ENCODE assay signal across 11 cellular contexts in the genomic region with DNA sequence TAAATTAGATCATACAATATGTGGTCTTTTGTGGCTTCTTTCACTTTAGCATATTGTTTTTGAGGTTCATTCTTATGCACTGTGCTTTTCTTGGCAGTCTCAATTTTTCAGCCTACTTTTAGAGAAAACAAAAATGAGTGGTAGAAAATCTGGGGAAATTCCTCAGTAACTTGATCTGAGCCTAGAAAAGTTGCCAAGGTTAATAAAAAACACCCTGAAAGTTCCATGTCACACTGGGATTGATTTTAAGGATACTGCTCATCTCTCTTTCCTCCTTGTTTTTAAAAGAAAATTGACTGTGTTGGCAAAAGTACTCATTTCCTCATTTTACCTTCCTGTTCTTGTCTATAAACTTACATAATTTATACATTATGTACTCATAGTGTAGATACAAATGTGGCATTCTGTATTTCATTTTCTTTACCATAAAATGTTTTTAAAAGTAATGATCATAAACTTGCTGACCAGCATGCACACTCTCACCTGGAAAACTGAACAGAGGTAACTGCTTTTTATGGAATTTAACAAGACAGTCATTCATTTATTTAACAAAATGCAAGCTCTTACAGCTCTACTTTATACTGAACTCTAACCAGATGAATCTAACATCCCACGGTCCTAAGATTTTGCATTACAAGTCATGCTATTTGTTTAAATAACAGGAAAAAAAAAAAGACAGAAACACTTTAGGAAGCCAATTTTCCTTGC. TPM values are rescaled to one million over a fixed set of nuclear protein-coding genes. Genes with fewer than 3 reads are reported as not detected.
A peak's percentile ranks its signal among the peaks of the same experiment; 100 is the strongest.
DNase-seq lines count a peak whose midpoint lies in the region; ATAC-seq and TF ChIP-seq lines count a peak whose summit lies in the region.
"Had no signal": no experiment of that assay in that cellular context is flagged by ENCODE, and none has a peak within 500 bp of the region (broad histone marks: within the 10 kb centered on the region; RNA-seq: fewer than 3 reads in every experiment).

No MANE protein-coding gene starts in this region.

- H3K27me3 Mint-ChIP-seq in activated T-cell treated with anti-CD3 and anti-CD28 coated beads, Interleukin-2, amount 50 U/mL, for 24 hours: peaks cover 7% of the 10 kb centered on the region
- H3K27me3 Mint-ChIP-seq: naive thymus-derived CD8-positive, alpha-beta T cell had no signal

- intact Hi-C loops in OCI-LY7 (cut with micrococcal nuclease; ENCODE audit: unreplicated experiment): loop anchor here (1.0 kb wide), 1 partner anchor 16 kb away; no protein-coding TSS in a partner anchor

- CTCF ChIA-PET in OCI-LY7 (lab: Charles Lee; ENCODE audit: unreplicated experiment): interaction anchor here (0.8 to 1.2 kb wide), 2 partner anchors 17 to 93 kb away, joined by 3 to 4 read pairs; no protein-coding TSS in a partner anchor

- no peaks in the 10 kb centered on the region for H3K36me3 Mint-ChIP-seq in activated T-cell treated with anti-CD3 and anti-CD28 coated beads, Interleukin-2, amount 50 U/mL, for 24 hours (ENCODE audit: low read depth)
- H3K36me3 Mint-ChIP-seq: naive thymus-derived CD8-positive, alpha-beta T cell had no signal

- ATAC-seq in thoracic aorta (ENCODE audit: insufficient number of reproducible peaks, low FRiP score, low read depth) (no peak), HG02938 (IDR thresholded peaks at IDR 0.05; ENCODE audit: unreplicated experiment) (no peak), gastroesophageal sphincter (no peak)

- H3K9me2 ChIP-seq in OCI-LY7 (ENCODE audit: insufficient read depth, low read length): no peaks in the 10 kb centered on the region

- H3K4me1 Mint-ChIP-seq in activated T-cell treated with anti-CD3 and anti-CD28 coated beads, Interleukin-2, amount 50 U/mL, for 24 hours (ENCODE audit: low read depth): peaks cover 50% of the 10 kb centered on the region

- H3K9ac ChIP-seq in fibroblast of lung (ENCODE audit: insufficient read depth, low read length): no peak overlapping the region

- no peak for TF ChIP-seq EP300 in gastroesophageal sphincter (IDR thresholded peaks at IDR 0.05)

- TF ChIP-seq CTCF in OCI-LY7 (conservative IDR thresholded peaks at IDR 0.05; ENCODE audit: low read length) (no peak; the same call in 1 of the 2 replicates), fibroblast of lung (conservative IDR thresholded peaks at IDR 0.05 in 1 of 2, IDR thresholded peaks at IDR 0.05 in 1 of 2; ENCODE audit: low read depth in 1 of 2, low read length in 2 of 2) (no peak), thoracic aorta (IDR thresholded peaks at IDR 0.05) (no peak), gastroesophageal sphincter (IDR thresholded peaks at IDR 0.05) (no peak)

- H3K4me3 ChIP-seq in OCI-LY7 (ENCODE audit: low read depth, low read length, poor library complexity, severe bottlenecking) (peak overlapping the region; percentile 53), fibroblast of lung (replicated peaks in 1 of 4; ENCODE audit: control extremely low read depth in 1 of 4, insufficient read depth in 1 of 4, low read depth in 3 of 4, low read length in 4 of 4) (no peak overlapping the region), thoracic aorta (peak overlapping the region; percentile 21), gastroesophageal sphincter (no peak overlapping the region)

- H2AFZ ChIP-seq in OCI-LY7 (ENCODE audit: low read length): peak overlapping the region; percentile 94
- no peak overlapping the region for H2AFZ ChIP-seq in fibroblast of lung (ENCODE audit: low read length)

- H3K9me3 Mint-ChIP-seq in activated T-cell treated with anti-CD3 and anti-CD28 coated beads, Interleukin-2, amount 50 U/mL, for 24 hours: no peaks in the 10 kb centered on the region
- H3K9me3 Mint-ChIP-seq: naive thymus-derived CD8-positive, alpha-beta T cell had no signal

- BruUV-seq in OCI-LY7 (replicated peaks; lab: Mats Ljungman, UMichigan): TSS peak; percentile 82

- POLR2A ChIA-PET in OCI-LY7 (lab: Charles Lee): interaction anchor here (0.6 to 2.0 kb wide), 16 partner anchors 8 to 260 kb away, joined by 3 to 21 read pairs (median 4); no protein-coding TSS in a partner anchor

- DNase-seq in activated T-cell treated with anti-CD3 and anti-CD28 coated beads, Interleukin-2, amount 50 U/mL, for 24 hours: no peak
- no peak for DNase-seq in activated T-cell treated with anti-CD3 and anti-CD28 coated beads, Interleukin-2, amount 50 U/mL, for 1 hour
- DNase-seq in OCI-LY7 (ENCODE audit: low spot score) (peak; percentile 36), fibroblast of lung (ENCODE audit: low read depth in 2 of 2) (peak; percentile 65 to 87), thoracic aorta (ENCODE audit: low spot score) (no peak)
- no peak for DNase-seq in activated effector memory CD4-positive, alpha-beta T cell treated with Interleukin-2 at 50 U/mL for 16 hours
- DNase-seq: erythroblast; naive thymus-derived CD8-positive, alpha-beta T cell had no signal

- no peaks in the 10 kb centered on the region for H3K36me3 ChIP-seq in OCI-LY7 (ENCODE audit: insufficient read depth, low read length)
- no peaks in the 10 kb centered on the region for H3K36me3 ChIP-seq in fibroblast of lung (ENCODE audit: control insufficient read depth, insufficient read depth, low read length)
- no peaks in the 10 kb centered on the region for H3K36me3 ChIP-seq in thoracic aorta
- H3K36me3 ChIP-seq in gastroesophageal sphincter: no peaks in the 10 kb centered on the region

- peak overlapping the region; percentile 84 for H3K27ac Mint-ChIP-seq in activated T-cell treated with anti-CD3 and anti-CD28 coated beads, Interleukin-2, amount 50 U/mL, for 24 hours

- no peaks in the 10 kb centered on the region for H3K9me3 ChIP-seq in OCI-LY7 (ENCODE audit: low read length)
- H3K9me3 ChIP-seq in fibroblast of lung (ENCODE audit: control insufficient read depth, insufficient read depth, low read depth, low read length): no peaks in the 10 kb centered on the region
- no peaks in the 10 kb centered on the region for H3K9me3 ChIP-seq in thoracic aorta
- H3K9me3 ChIP-seq in gastroesophageal sphincter: no peaks in the 10 kb centered on the region

- no peaks in the 10 kb centered on the region for H4K20me1 ChIP-seq in OCI-LY7 (ENCODE audit: insufficient read depth, low read length)
- H4K20me1 ChIP-seq in fibroblast of lung (ENCODE audit: control insufficient read depth, extremely low read depth, insufficient read depth, low read length): no peaks in the 10 kb centered on the region

- H3K27me3 ChIP-seq in fibroblast of lung (ENCODE audit: control insufficient read depth, insufficient read depth, low read length) (no peaks in the 10 kb centered on the region), thoracic aorta (replicated peaks; ENCODE audit: insufficient read depth) (no peaks in the 10 kb centered on the region), gastroesophageal sphincter (no peaks in the 10 kb centered on the region)

- H3K4me1 ChIP-seq in OCI-LY7 (ENCODE audit: insufficient read depth, low read length, poor library complexity, severe bottlenecking) (peaks cover 54% of the 10 kb centered on the region), fibroblast of lung (ENCODE audit: control insufficient read depth, extremely low read depth, insufficient read depth, low read length) (peaks cover 4% of the 10 kb centered on the region), thoracic aorta (ENCODE audit: control insufficient read depth in 1 of 2, low read depth in 2 of 2) (peaks cover 30 to 51% of the 10 kb centered on the region in 2 donors), gastroesophageal sphincter (peaks cover 0 to 12% (median 0%) of the 10 kb centered on the region in 3 donors)

- peak overlapping the region; percentile 76 for H3K4me2 ChIP-seq in OCI-LY7 (ENCODE audit: low read length)
- peak overlapping the region; percentile 59 for H3K4me2 ChIP-seq in fibroblast of lung (ENCODE audit: extremely low read depth, insufficient read depth, low read length)

- H3K79me2 ChIP-seq in OCI-LY7 (ENCODE audit: insufficient read depth, low read depth, low read length): no peaks in the 10 kb centered on the region
- H3K79me2 ChIP-seq in fibroblast of lung (ENCODE audit: control insufficient read depth, insufficient read depth, low read length): no peaks in the 10 kb centered on the region

- H3K4me3 Mint-ChIP-seq in activated T-cell treated with anti-CD3 and anti-CD28 coated beads, Interleukin-2, amount 50 U/mL, for 24 hours: peak overlapping the region; percentile 52

- TF ChIP-seq POLR2A in gastroesophageal sphincter (IDR thresholded peaks at IDR 0.05): no peak

- WGBS in gastroesophageal sphincter (ENCODE audit: low coverage in 1 of 2), 2 donors: 33 to 40% methylated on average over 1 of the region's 1 CpG

- H3K27ac ChIP-seq in OCI-LY7 (ENCODE audit: low read depth, low read length, poor library complexity, severe bottlenecking) (peak overlapping the region; percentile 84), fibroblast of lung (ENCODE audit: insufficient read depth, low read length) (no peak overlapping the region), thoracic aorta (peak overlapping the region in 1 of 2 donors; percentile 56), gastroesophageal sphincter (peak overlapping the region in 1 of 4 donors; percentile 5)
- H3K27ac ChIP-seq: HL-60 had no signal

RNA-seq across cellular contexts. Expression of a gene that starts 28.6 kb away (rescaled TPM):
- 15.1 and 15.7 TPM in 2 replicates for total RNA-seq in OCI-LY7 (2014; rRNA removed; shearing (Covaris generic))
- total RNA-seq in OCI-LY7 (2022): 24.8 and 31.3 TPM in 2 replicates
- total RNA-seq in fibroblast of lung: 8.2 and 12.9 TPM in 2 replicates
- 6.7 and 12.6 TPM in 2 replicates for polyA plus RNA-seq in fibroblast of lung
- 5.9 and 11.0 TPM in 2 replicates for polyA plus RNA-seq in fibroblast of lung (2012)
- polyA minus RNA-seq in fibroblast of lung (ENCODE audit: low replicate concordance): 0.82 and 5.2 TPM in 2 replicates
- 10 to 100 TPM; 47.2 to 82.4 TPM for total RNA-seq in thoracic aorta
- total RNA-seq in gastroesophageal sphincter: 10 to 100 TPM; 23.5 to 56.4 (median 35.0) TPM

Comparison
In these comparisons a context has a peak if more than half of its experiments do, and no peak if none do; other contexts are left out.
1. DNase-seq: peak in OCI-LY7 (single experiment) and fibroblast of lung (2 of 2); none in activated T-cell treated with anti-CD3 and anti-CD28 coated beads, Interleukin-2, amount 50 U/mL, for 24 hours (single experiment), activated T-cell treated with anti-CD3 and anti-CD28 coated beads, Interleukin-2, amount 50 U/mL, for 1 hour (single experiment), thoracic aorta (single experiment) and activated effector memory CD4-positive, alpha-beta T cell treated with Interleukin-2 at 50 U/mL for 16 hours (single experiment).
2. H3K4me3 ChIP-seq: peak in OCI-LY7 (single experiment) and thoracic aorta (single experiment); none in fibroblast of lung (0 of 4) and gastroesophageal sphincter (0 of 2).